ENCODE assay signal across 18 cellular contexts in the genomic region with DNA sequence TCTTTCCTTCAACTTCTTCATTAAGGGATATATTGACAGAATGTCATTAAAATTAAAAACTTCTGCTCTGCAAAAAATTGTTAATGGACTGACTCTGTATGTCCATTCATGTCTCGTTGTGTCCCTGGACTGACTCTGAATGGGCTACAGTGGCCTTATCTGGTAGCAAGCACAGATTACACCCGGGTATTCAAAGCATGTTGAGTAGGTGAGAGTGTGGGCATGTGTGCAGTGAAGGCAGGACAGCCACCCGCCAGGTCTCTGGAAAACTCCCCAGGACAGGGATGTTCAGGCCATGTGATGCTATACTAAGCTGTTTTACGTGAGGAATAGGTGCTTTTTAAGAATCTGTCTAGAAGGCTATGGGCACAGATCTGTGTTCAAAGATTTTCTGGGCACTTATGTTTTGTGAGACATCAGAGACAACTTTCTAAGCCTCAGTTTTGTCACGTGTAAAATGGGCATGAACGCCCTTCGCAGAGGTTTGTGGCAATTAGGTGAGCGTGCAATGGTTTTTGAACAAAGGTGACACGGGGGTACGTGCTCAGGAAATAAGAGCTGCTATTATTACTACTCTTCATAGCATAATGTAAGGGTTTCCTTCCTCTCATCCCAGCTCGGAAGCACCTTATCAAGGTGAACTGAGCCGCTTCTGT. TPM values are rescaled to one million over a fixed set of nuclear protein-coding genes. Genes with fewer than 3 reads are reported as not detected.
DNase-seq lines count a peak whose midpoint lies in the region; ATAC-seq, FAIRE-seq and TF ChIP-seq lines count a peak whose summit lies in the region.
"Not testable (repeated sequence)": the region's sequence is repeated elsewhere in the genome, so short reads cannot be mapped to it uniquely, and the experiment has no call there.
"Had no signal": no experiment of that assay in that cellular context is flagged by ENCODE, and none has a peak within 500 bp of the region (broad histone marks: within the 10 kb centered on the region; RNA-seq: fewer than 3 reads in every experiment).

No MANE protein-coding gene starts in this region.

- not testable (repeated sequence) for TF ChIP-seq RAD21 in H1 (IDR thresholded peaks at IDR 0.05 in 1 of 2, conservative IDR thresholded peaks at IDR 0.05 in 1 of 2; ENCODE audit: low read depth in 2 of 2, low read length in 2 of 2)

- not testable (repeated sequence) for H3K36me3 Mint-ChIP-seq in CD4-positive, CD25-positive, alpha-beta regulatory T cell; activated B cell treated with CpG ODN at 0.5 μM for 24 hours (ENCODE audit: low read depth); activated naive CD4-positive, alpha-beta T cell treated with anti-CD3 and anti-CD28 coated beads for 36 hours (ENCODE audit: low read depth); type B pancreatic cell

- peaks cover 27% of the 10 kb centered on the region for H3K27me3 Mint-ChIP-seq in CD4-positive, CD25-positive, alpha-beta regulatory T cell
- H3K27me3 Mint-ChIP-seq in activated B cell treated with CpG ODN at 0.5 μM for 24 hours (peaks cover 15% of the 10 kb centered on the region), type B pancreatic cell (peaks cover 71% of the 10 kb centered on the region)
- H3K27me3 Mint-ChIP-seq in activated naive CD4-positive, alpha-beta T cell treated with anti-CD3 and anti-CD28 coated beads for 36 hours (ENCODE audit: low read depth) = not testable (repeated sequence)

- H3K23me2 ChIP-seq in H1 (ENCODE audit: low read depth, low read length) = not testable (repeated sequence)

- not testable (repeated sequence) for FAIRE-seq in H1 (lab: Jason Lieb, UNC); pancreas (lab: Jason Lieb, UNC)

- H3K14ac ChIP-seq in H1 (ENCODE audit: insufficient read length) = not testable (repeated sequence)

- TF ChIP-seq CTCF in activated B cell treated with CpG ODN at 0.5 μM for 24 hours (IDR thresholded peaks at IDR 0.05); H1 (IDR thresholded peaks at IDR 0.05; ENCODE audit: control extremely low read depth in 1 of 3, insufficient read depth in 1 of 3, low read depth in 1 of 3, low read length in 3 of 3); lower lobe of right lung (IDR thresholded peaks at IDR 0.05); pancreas (IDR thresholded peaks at IDR 0.05); type B pancreatic cell (conservative IDR thresholded peaks at IDR 0.05): not testable (repeated sequence)

- not testable (repeated sequence) for H3K9me3 Mint-ChIP-seq in CD4-positive, CD25-positive, alpha-beta regulatory T cell; activated B cell treated with CpG ODN at 0.5 μM for 24 hours; activated naive CD4-positive, alpha-beta T cell treated with anti-CD3 and anti-CD28 coated beads for 36 hours; type B pancreatic cell

- not testable (repeated sequence) for H3K9ac ChIP-seq in HUES64 (ENCODE audit: low read depth, low read length); H1 (replicated peaks in 1 of 4; ENCODE audit: extremely low read depth in 1 of 4, low read depth in 3 of 4, low read length in 3 of 4)

- H3K36me3 ChIP-seq in CD4-positive, CD25-positive, alpha-beta regulatory T cell (ENCODE audit: control insufficient read depth, insufficient read depth, low read length); HUES64 (ENCODE audit: insufficient read depth, low read length); H1 (ENCODE audit: control insufficient read depth in 2 of 4, insufficient read depth in 4 of 4, low read length in 3 of 4); lower lobe of right lung; pancreas: not testable (repeated sequence)

- intact Hi-C loops in activated B cell treated with CpG ODN at 0.5 μM for 24 hours (cut with micrococcal nuclease); activated naive CD4-positive, alpha-beta T cell treated with anti-CD3 and anti-CD28 coated beads for 36 hours (cut with micrococcal nuclease); lower lobe of right lung (cut with DNase I); pancreas (cut with DNase I): not testable (repeated sequence)

- H3K79me2 ChIP-seq in H1 (ENCODE audit: control insufficient read depth in 1 of 2, insufficient read depth in 2 of 2, low read length in 2 of 2) = not testable (repeated sequence)

- not testable (repeated sequence) for H2BK120ac ChIP-seq in H1 (replicated peaks; ENCODE audit: low read depth, low read length)

- peaks cover 5 to 25% (median 17%) of the 10 kb centered on the region in 4 donors for H3K4me1 Mint-ChIP-seq in CD4-positive, CD25-positive, alpha-beta regulatory T cell
- H3K4me1 Mint-ChIP-seq in activated B cell treated with CpG ODN at 0.5 μM for 24 hours = peaks cover 11% of the 10 kb centered on the region
- H3K4me1 Mint-ChIP-seq in activated naive CD4-positive, alpha-beta T cell treated with anti-CD3 and anti-CD28 coated beads for 36 hours (ENCODE audit: low read depth) = peaks cover 16% of the 10 kb centered on the region
- not testable (repeated sequence) for H3K4me1 Mint-ChIP-seq in type B pancreatic cell (ENCODE audit: unreplicated experiment)

- H4K91ac ChIP-seq in H1 (replicated peaks; ENCODE audit: insufficient read length, low read length) = not testable (repeated sequence)

- not testable (repeated sequence) for H2BK20ac ChIP-seq in H1 (ENCODE audit: low read length)

- CTCF ChIA-PET in activated B cell treated with CpG ODN at 0.5 μM for 24 hours (lab: Charles Lee); activated naive CD4-positive, alpha-beta T cell treated with anti-CD3 and anti-CD28 coated beads for 36 hours (lab: Charles Lee); H1 (lab: Charles Lee; ENCODE audit: partially characterized antibody): not testable (repeated sequence)

- peak overlapping the region in 3 of 4 donors; percentile 28 to 83 (median 74) for H3K4me3 Mint-ChIP-seq in CD4-positive, CD25-positive, alpha-beta regulatory T cell
- H3K4me3 Mint-ChIP-seq in activated B cell treated with CpG ODN at 0.5 μM for 24 hours (peak overlapping the region; percentile 75), type B pancreatic cell (peak overlapping the region; percentile 66)
- peak overlapping the region; percentile 57 for H3K4me3 Mint-ChIP-seq in activated naive CD4-positive, alpha-beta T cell treated with anti-CD3 and anti-CD28 coated beads for 36 hours

- peak overlapping the region; percentile 8 to 49; a peak in 2 of 4 replicates for H3K4me2 ChIP-seq in H1 (ENCODE audit: insufficient read depth in 1 of 2, low read depth in 2 of 2, low read length in 2 of 2)

- not testable (repeated sequence) for H3K23ac ChIP-seq in H1 (ENCODE audit: insufficient read length)

- H2BK5ac ChIP-seq in H1 (ENCODE audit: low read depth, low read length) = not testable (repeated sequence)

- H3K79me1 ChIP-seq in H1 (ENCODE audit: low read depth, low read length) = not testable (repeated sequence)

- H3K56ac ChIP-seq in H1 (replicated peaks; ENCODE audit: insufficient read length, low read depth, low read length) = not testable (repeated sequence)

- not testable (repeated sequence) for DNase-seq in CD4-positive, CD25-positive, alpha-beta regulatory T cell; activated B cell treated with CpG ODN at 0.5 μM for 24 hours; activated naive CD4-positive, alpha-beta T cell treated with anti-CD3 and anti-CD28 coated beads for 36 hours; H1 (ENCODE audit: low read depth in 1 of 2, low spot score in 2 of 2); lower lobe of right lung; pancreas; type B pancreatic cell (ENCODE audit: extremely low spot score, unreplicated experiment)

- H4K20me1 ChIP-seq in H1 (replicated peaks in 1 of 2; ENCODE audit: control insufficient read depth in 1 of 2, insufficient read depth in 2 of 2, low read length in 2 of 2) = not testable (repeated sequence)

- not testable (repeated sequence) for ATAC-seq in CD4-positive, CD25-positive, alpha-beta regulatory T cell (ENCODE audit: low read depth in 2 of 2); activated B cell treated with CpG ODN at 0.5 μM for 24 hours (ENCODE audit: low read depth)
- ATAC-seq in lower lobe of right lung = peak; percentile 47 to 61
- peak in 3 of 4 donors; percentile 23 to 56 (median 24) for ATAC-seq in pancreas

- TF ChIP-seq POLR2A in H1 (IDR thresholded peaks at IDR 0.05; ENCODE audit: control extremely low read depth in 1 of 2, low read depth in 2 of 2, low read length in 2 of 2) = not testable (repeated sequence)

- 69% methylated on average over 10 of the region's 12 CpGs for WGBS in HUES64
- WGBS in H1 (ENCODE audit: extremely low coverage in 1 of 2, insufficient coverage in 1 of 2, insufficient read length in 1 of 2, insufficient replicate concordance in 2 of 2, low coverage in 1 of 2, low lambda C conversion rate in 2 of 2, missing lambda C conversion rate in 1 of 2), 2 experiments = 80% methylated on average over 9 of the region's 12 CpGs; no CpG with 5 or more reads in 1 of the 2 experiments
- WGBS in pancreas, 2 donors = 36 to 42% methylated on average over 9 to 10 of the region's 12 CpGs

- not testable (repeated sequence) for TF ChIP-seq EP300 in H1 (IDR thresholded peaks at IDR 0.05; ENCODE audit: borderline replicate concordance in 1 of 2, low read depth in 2 of 2, low read length in 2 of 2)

- not testable (repeated sequence) for H3K4me1 ChIP-seq in CD4-positive, CD25-positive, alpha-beta regulatory T cell (ENCODE audit: control insufficient read depth, insufficient read depth, low read length, poor library complexity, severe bottlenecking); HUES64 (ENCODE audit: insufficient read depth, low read length); H1 (replicated peaks in 1 of 4; ENCODE audit: control insufficient read depth in 3 of 4, insufficient read depth in 4 of 4, low read length in 3 of 4); lower lobe of right lung; pancreas

- H2BK15ac ChIP-seq in H1 (ENCODE audit: low read length) = not testable (repeated sequence)

- H2BK12ac ChIP-seq in H1 (ENCODE audit: low read depth, low read length) = not testable (repeated sequence)

- peak overlapping the region; percentile 43 for H3K27ac ChIP-seq in CD4-positive, CD25-positive, alpha-beta regulatory T cell (ENCODE audit: insufficient read depth, low read length, poor library complexity, severe bottlenecking)
- not testable (repeated sequence) for H3K27ac ChIP-seq in HUES64 (ENCODE audit: low read depth, low read length); H1 (ENCODE audit: low read depth, low read length); pancreas
- H3K27ac ChIP-seq in lower lobe of right lung = peak overlapping the region; percentile 18

- H4K8ac ChIP-seq in H1 (ENCODE audit: extremely low read depth, insufficient read depth, low read length) = not testable (repeated sequence)

- POLR2A ChIA-PET in activated B cell treated with CpG ODN at 0.5 μM for 24 hours (lab: Charles Lee) = interaction anchor here (0.6 kb wide), 1 partner anchor 228 kb away, joined by 4 read pairs; no protein-coding TSS in a partner anchor
- POLR2A ChIA-PET in H1 (lab: Charles Lee; ENCODE audit: partially characterized antibody) = not testable (repeated sequence)

- not testable (repeated sequence) for H3K9me3 ChIP-seq in CD4-positive, CD25-positive, alpha-beta regulatory T cell (ENCODE audit: control insufficient read depth in 2 of 2, low read length in 2 of 2); HUES64 (ENCODE audit: insufficient read depth, low read depth, low read length); H1 (ENCODE audit: insufficient read depth in 2 of 2, low read depth in 1 of 2, low read length in 1 of 2); lower lobe of right lung; pancreas

- H2AK5ac ChIP-seq in H1 (ENCODE audit: low read depth, low read length) = not testable (repeated sequence)

- H3K4me3 ChIP-seq in CD4-positive, CD25-positive, alpha-beta regulatory T cell (ENCODE audit: low read depth, low read length) = peak overlapping the region; percentile 66
- H3K4me3 ChIP-seq in HUES64 (ENCODE audit: low read length) (peak overlapping the region; percentile 40), H1 (ENCODE audit: extremely low read depth in 1 of 4, insufficient read depth in 2 of 4, low read depth in 3 of 4, low read length in 4 of 4) (peak overlapping the region in 1 of 4 experiments; percentile 44; a peak in 2 of 8 replicates), lower lobe of right lung (peak overlapping the region; percentile 36), pancreas (peak overlapping the region in 2 of 4 donors; percentile 16 to 18)

- H4K5ac ChIP-seq in H1 (ENCODE audit: insufficient read length, low read depth, low read length) = not testable (repeated sequence)

- not testable (repeated sequence) for H2AFZ ChIP-seq in H1 (ENCODE audit: low read length)

- not testable (repeated sequence) for H3K4ac ChIP-seq in H1 (replicated peaks; ENCODE audit: insufficient read length, low read depth, low read length)

- not testable (repeated sequence) for H3K27me3 ChIP-seq in CD4-positive, CD25-positive, alpha-beta regulatory T cell (ENCODE audit: control insufficient read depth, insufficient read depth, low read length); H1 (replicated peaks in 1 of 4; ENCODE audit: control insufficient read depth in 3 of 4, extremely low read depth in 1 of 4, insufficient read depth in 3 of 4, low read length in 3 of 4); lower lobe of right lung (ENCODE audit: low read depth); pancreas
- peaks cover 10% of the 10 kb centered on the region for H3K27me3 ChIP-seq in HUES64 (ENCODE audit: insufficient read depth, low read length)

- peak overlapping the region in 2 of 3 donors; percentile 55 to 86 for H3K27ac Mint-ChIP-seq in CD4-positive, CD25-positive, alpha-beta regulatory T cell
- H3K27ac Mint-ChIP-seq in activated B cell treated with CpG ODN at 0.5 μM for 24 hours, type B pancreatic cell: not testable (repeated sequence)
- H3K27ac Mint-ChIP-seq in activated naive CD4-positive, alpha-beta T cell treated with anti-CD3 and anti-CD28 coated beads for 36 hours = peak overlapping the region; percentile 57

- not testable (repeated sequence) for H3K18ac ChIP-seq in H1 (ENCODE audit: extremely low read depth, low read length)

RNA-seq across cellular contexts. Expression of gene CYP2A6, which starts 7.1 kb away (rescaled TPM):
- not detected for total RNA-seq in CD4-positive, CD25-positive, alpha-beta regulatory T cell
- polyA plus RNA-seq in CD4-positive, CD25-positive, alpha-beta regulatory T cell = not detected
- polyA plus RNA-seq in HUES64 (2013, experiment 1 of 2) = not detected
- polyA plus RNA-seq in HUES64 (2013, experiment 2 of 2) = not detected
- total RNA-seq in activated B cell treated with CpG ODN at 0.5 μM for 24 hours (not detected in 2 replicates), lower lobe of right lung (2.0 TPM), pancreas (under 1 TPM in 1 of 6 donors, not detected in 5; 0.66 TPM), type B pancreatic cell (ENCODE audit: low replicate concordance) (not detected in 2 replicates)
- not detected for total RNA-seq in activated naive CD4-positive, alpha-beta T cell treated with anti-CD3 and anti-CD28 coated beads for 36 hours
- total RNA-seq in H1 (2021; fragmentation: NEBNext Ultra II Directional; extraction: Animal tissue kit (Norgen Biotek cat#: 25700)) = not detected in 2 replicates
- polyA plus RNA-seq in H1 (2011; rRNA removed) (0.33 and 0.46 TPM in 2 replicates), pancreas (not detected)
- polyA plus RNA-seq in H1 (2011; cell fraction: cytosol; rRNA removed) = 0.14 TPM
- polyA plus RNA-seq in H1 (2011; cell fraction: nucleus; rRNA removed) = 0.37 TPM
- 0.20 to 0.60 TPM (median 0.29 TPM) in 3 of 4 replicates, not detected in the other for polyA plus RNA-seq in H1 (2012, experiment 1 of 2)
- polyA plus RNA-seq in H1 (2012, experiment 2 of 2) = 0.18 TPM
- polyA plus RNA-seq in H1 (2013, experiment 1 of 2) = 0.10 TPM
- polyA plus RNA-seq in H1 (2013, experiment 2 of 2) = not detected
- polyA minus RNA-seq in H1 (2011; rRNA and poly(A)+ RNA removed) = 0.73 TPM in 1 of 2 replicates, not detected in the other
- polyA minus RNA-seq in H1 (2011; cell fraction: cytosol; rRNA and poly(A)+ RNA removed) = not detected
- not detected for polyA minus RNA-seq in H1 (2011; cell fraction: nucleus; rRNA and poly(A)+ RNA removed)
- total RNA-seq: body of pancreas, frontal cortex, HT-29, LHCN-M2, posterior vena cava, thyroid gland had no signal
- polyA plus RNA-seq: A549, sigmoid colon, SK-N-SH had no signal

RNA-seq across cellular contexts. Expression of gene CYP2A7, which starts 38.9 kb away (rescaled TPM):
- not detected for total RNA-seq in CD4-positive, CD25-positive, alpha-beta regulatory T cell
- not detected for polyA plus RNA-seq in CD4-positive, CD25-positive, alpha-beta regulatory T cell
- polyA plus RNA-seq in HUES64 (2013, experiment 1 of 2) = not detected
- polyA plus RNA-seq in HUES64 (2013, experiment 2 of 2) = not detected
- not detected in 2 replicates for total RNA-seq in activated B cell treated with CpG ODN at 0.5 μM for 24 hours
- not detected for total RNA-seq in activated naive CD4-positive, alpha-beta T cell treated with anti-CD3 and anti-CD28 coated beads for 36 hours
- 0.78 TPM in 1 of 2 replicates, not detected in the other for total RNA-seq in H1 (2021; fragmentation: NEBNext Ultra II Directional; extraction: Animal tissue kit (Norgen Biotek cat#: 25700))
- polyA plus RNA-seq in H1 (2011; rRNA removed) = 0.23 and 0.35 TPM in 2 replicates
- polyA plus RNA-seq in H1 (2011; cell fraction: cytosol; rRNA removed) = 0.22 TPM
- polyA plus RNA-seq in H1 (2011; cell fraction: nucleus; rRNA removed) = 0.50 TPM
- polyA plus RNA-seq in H1 (2012, experiment 1 of 2) = 0.23 TPM in 1 of 4 replicates, not detected in the others
- polyA plus RNA-seq in H1 (2012, experiment 2 of 2) = not detected
- 0.02 TPM for polyA plus RNA-seq in H1 (2013, experiment 1 of 2)
- polyA plus RNA-seq in H1 (2013, experiment 2 of 2) = 0.04 TPM
- polyA minus RNA-seq in H1 (2011; rRNA and poly(A)+ RNA removed) = 0.41 TPM in 1 of 2 replicates, not detected in the other
- polyA minus RNA-seq in H1 (2011; cell fraction: cytosol; rRNA and poly(A)+ RNA removed) = not detected
- not detected for polyA minus RNA-seq in H1 (2011; cell fraction: nucleus; rRNA and poly(A)+ RNA removed)
- total RNA-seq in lower lobe of right lung = 0.68 TPM
- under 1 TPM in 1 of 6 donors, not detected in 5; 0.25 TPM for total RNA-seq in pancreas
- polyA plus RNA-seq in pancreas = not detected
- total RNA-seq in type B pancreatic cell (ENCODE audit: low replicate concordance) = not detected in 2 replicates
- total RNA-seq: body of pancreas, esophagus mucosa, frontal cortex, HT-29, LHCN-M2, posterior vena cava, thyroid gland had no signal
- polyA plus RNA-seq: A549, sigmoid colon, SK-N-SH had no signal

RNA-seq across cellular contexts. Expression of gene EGLN2, which starts 44.1 kb away (rescaled TPM):
- total RNA-seq in CD4-positive, CD25-positive, alpha-beta regulatory T cell = 135 TPM
- 100 to 1,000 TPM; 159 to 191 (median 177) TPM for polyA plus RNA-seq in CD4-positive, CD25-positive, alpha-beta regulatory T cell
- 65.0 TPM for polyA plus RNA-seq in HUES64 (2013, experiment 1 of 2)
- polyA plus RNA-seq in HUES64 (2013, experiment 2 of 2) = 63.3 TPM
- 136 and 147 TPM in 2 replicates for total RNA-seq in activated B cell treated with CpG ODN at 0.5 μM for 24 hours
- 10 to 100 TPM; 80.0 to 83.7 TPM for total RNA-seq in activated naive CD4-positive, alpha-beta T cell treated with anti-CD3 and anti-CD28 coated beads for 36 hours
- 101 and 103 TPM in 2 replicates for total RNA-seq in H1 (2021; fragmentation: NEBNext Ultra II Directional; extraction: Animal tissue kit (Norgen Biotek cat#: 25700))
- polyA plus RNA-seq in H1 (2011; rRNA removed) = 86.9 and 101 TPM in 2 replicates
- 92.3 TPM for polyA plus RNA-seq in H1 (2011; cell fraction: cytosol; rRNA removed)
- 115 TPM for polyA plus RNA-seq in H1 (2011; cell fraction: nucleus; rRNA removed)
- polyA plus RNA-seq in H1 (2012, experiment 1 of 2) = 67.8 to 136 TPM (median 115 TPM) in 4 replicates
- polyA plus RNA-seq in H1 (2012, experiment 2 of 2) = 88.1 TPM
- polyA plus RNA-seq in H1 (2013, experiment 1 of 2) = 71.6 TPM
- 70.0 TPM for polyA plus RNA-seq in H1 (2013, experiment 2 of 2)
- polyA minus RNA-seq in H1 (2011; rRNA and poly(A)+ RNA removed) = 53.1 and 75.3 TPM in 2 replicates
- 54.2 TPM for polyA minus RNA-seq in H1 (2011; cell fraction: cytosol; rRNA and poly(A)+ RNA removed)
- polyA minus RNA-seq in H1 (2011; cell fraction: nucleus; rRNA and poly(A)+ RNA removed) = 66.5 TPM
- 188 TPM for total RNA-seq in lower lobe of right lung
- 10 to 100 TPM; 22.3 to 45.6 (median 27.4) TPM for total RNA-seq in pancreas
- polyA plus RNA-seq in pancreas = 10 to 100 TPM; 57.6 to 82.1 TPM
- total RNA-seq in type B pancreatic cell (ENCODE audit: low replicate concordance) = 83.4 and 83.8 TPM in 2 replicates
